In genomic region chr17:70172921-70173320, GRCh38 we compare ENCODE assay signal across 17 cellular contexts. TPM values are rescaled to one million over a fixed set of nuclear protein-coding genes. Genes with fewer than 3 reads are reported as not detected.
A peak's percentile ranks its signal among the peaks of the same experiment; 100 is the strongest.
DNase-seq lines count a peak whose midpoint lies in the region; ATAC-seq and TF ChIP-seq lines count a peak whose summit lies in the region.
"Had no signal": no experiment of that assay in that cellular context is flagged by ENCODE, and none has a peak within 500 bp of the region (broad histone marks: within the 10 kb centered on the region; RNA-seq: fewer than 3 reads in every experiment).

No MANE protein-coding gene starts in this region.

- no peaks in the 10 kb centered on the region for H3F3A ChIP-seq in SK-N-SH (replicated peaks; ENCODE audit: insufficient read depth)

- H4K20me1 ChIP-seq in SK-N-SH (ENCODE audit: insufficient read depth): no peaks in the 10 kb centered on the region

- H3K9ac ChIP-seq in SK-N-SH: no peak overlapping the region
- H3K9ac ChIP-seq in skeletal muscle tissue (ENCODE audit: low read depth in 1 of 3, low read length in 3 of 3): peak overlapping the region; percentile 7 to 41 (median 10)

- H3K9me3 ChIP-seq in SK-N-SH (no peaks in the 10 kb centered on the region), skeletal muscle tissue (ENCODE audit: control insufficient read depth in 3 of 3, low read length in 3 of 3) (no peaks in the 10 kb centered on the region)
- H3K9me3 ChIP-seq: A549, sigmoid colon had no signal

- H3K4me3 ChIP-seq in SK-N-SH (ENCODE audit: low read depth in 2 of 2, low read length in 1 of 2) (no peak overlapping the region), WI38 (ENCODE audit: low read depth, low read length) (peak overlapping the region; percentile 35), fibroblast of pulmonary artery (replicated peaks; ENCODE audit: low read depth, low read length) (no peak overlapping the region), skeletal muscle tissue (ENCODE audit: low read length in 3 of 3) (peak overlapping the region in 2 of 3 donors; percentile 30 to 38)
- H3K4me3 ChIP-seq: A549, cardiac muscle cell, sigmoid colon, SJSA1 had no signal

- H2AFZ ChIP-seq in SK-N-SH (ENCODE audit: low read depth): no peak overlapping the region

- no peak for TF ChIP-seq RAD21 in SK-N-SH (IDR thresholded peaks at IDR 0.05; ENCODE audit: low read length)

- H3K27ac ChIP-seq in SK-N-SH (ENCODE audit: low read depth in 2 of 2, low read length in 1 of 2) (no peak overlapping the region), skeletal muscle tissue (ENCODE audit: low read depth, low read length) (peak overlapping the region; percentile 86)
- H3K27ac ChIP-seq: A549, cardiac muscle cell, sigmoid colon, SJSA1 had no signal

- POLR2A ChIA-PET in SK-N-SH (lab: Yijun Ruan, JAX): no interaction called here

- no peaks in the 10 kb centered on the region for H3K27me3 ChIP-seq in SK-N-SH (ENCODE audit: insufficient read depth)
- H3K27me3 ChIP-seq in skeletal muscle tissue (ENCODE audit: control insufficient read depth in 3 of 3, insufficient read depth in 3 of 3, low read length in 3 of 3): no peaks in the 10 kb centered on the region

- peaks cover 23% of the 10 kb centered on the region for H3K79me2 ChIP-seq in SK-N-SH (ENCODE audit: insufficient read depth)

- H3K36me3 ChIP-seq in SK-N-SH (replicated peaks in 1 of 2; ENCODE audit: control insufficient read depth in 1 of 2, insufficient read depth in 2 of 2, low read length in 1 of 2): no peaks in the 10 kb centered on the region
- H3K36me3 ChIP-seq in skeletal muscle tissue (ENCODE audit: control insufficient read depth in 3 of 3, insufficient read depth in 3 of 3, low read length in 3 of 3): peaks cover 15 to 32% (median 19%) of the 10 kb centered on the region in 3 donors
- H3K36me3 ChIP-seq: cardiac muscle cell, sigmoid colon, SJSA1 had no signal

- WGBS in SK-N-SH (ENCODE audit: low lambda C conversion rate): 90% methylated on average over 2 of the region's 2 CpGs

- CTCF ChIA-PET in SK-N-SH (lab: Yijun Ruan, JAX): interaction anchor here (1.8 to 6.5 kb wide), 2 partner anchors 381 to 566 kb away, joined by 5 to 51 read pairs; no protein-coding TSS in a partner anchor

- H3K4me2 ChIP-seq in SK-N-SH: peak overlapping the region; percentile 10; the same call in 1 of the 2 replicates
- H3K4me2 ChIP-seq: A549 had no signal

- no peak for TF ChIP-seq EP300 in SK-N-SH (IDR thresholded peaks at IDR 0.05; ENCODE audit: borderline replicate concordance in 1 of 2, low read depth in 1 of 2, low read length in 1 of 2)

- ATAC-seq in SK-N-SH treated with all-trans-retinoic acid at 6 μM for 48 hours: no peak
- ATAC-seq in GM21381 (IDR thresholded peaks at IDR 0.05; ENCODE audit: unreplicated experiment): no peak
- ATAC-seq: A549 had no signal

- TF ChIP-seq CTCF in SK-N-SH (IDR thresholded peaks at IDR 0.05) (no peak), WI38 (IDR thresholded peaks at IDR 0.05; ENCODE audit: low read depth, low read length) (no peak), fibroblast of pulmonary artery (IDR thresholded peaks at IDR 0.05; ENCODE audit: low read length, missing control alignments) (no peak)

- no peaks in the 10 kb centered on the region for H3K9me2 ChIP-seq in SK-N-SH

- H3K4me1 ChIP-seq in SK-N-SH (ENCODE audit: control insufficient read depth in 1 of 2, insufficient read depth in 2 of 2, low read depth in 1 of 2, low read length in 1 of 2) (peaks cover 3 to 23% of the 10 kb centered on the region in 2 experiments; a peak in 3 of 4 replicates), skeletal muscle tissue (ENCODE audit: control insufficient read depth in 3 of 3, insufficient read depth in 3 of 3, low read length in 3 of 3) (peaks cover 4 to 36% (median 9%) of the 10 kb centered on the region in 3 donors)

- DNase-seq in SK-N-SH: no peak
- peak; percentile 6 for DNase-seq in fibroblast of pulmonary artery (ENCODE audit: low read depth)
- DNase-seq in hepatic stellate cell (ENCODE audit: low spot score): no peak
- DNase-seq in middle frontal gyrus (ENCODE audit: extremely low spot score, low spot score): no peak
- DNase-seq: Karpas-422, left ventricle myocardium superior, NCI-H1930, NCI-H774, nephron progenitor cell, sigmoid colon had no signal

TF ChIP-seq in SK-N-SH, 30 proteins besides CTCF, POLR2A, EP300 and RAD21:
- TF ChIP-seq MXI1 (IDR thresholded peaks at IDR 0.05; ENCODE audit: low read depth, low read length): no peak
- TF ChIP-seq RXRA (IDR thresholded peaks at IDR 0.05; ENCODE audit: borderline replicate concordance, low read depth): 0 out of 2 replicates have a peak, but pooled peaks have one; percentile 0
- 0 out of 2 replicates have a peak, but pooled peaks have one; percentile 14 for TF ChIP-seq JUND (IDR thresholded peaks at IDR 0.05)
- TF ChIP-seq EZH2phosphoT487 (IDR thresholded peaks at IDR 0.05; ENCODE audit: borderline replicate concordance, low read depth): no peak
- 0 out of 2 replicates have a peak, but pooled peaks have one; percentile 4 for TF ChIP-seq TEAD4 (IDR thresholded peaks at IDR 0.05; ENCODE audit: borderline replicate concordance, insufficient read depth)

TF ChIP-seq in SK-N-SH treated with all-trans-retinoic acid at 6 μM for 48 hours, 23 proteins besides CTCF, POLR2A, EP300 and RAD21 (continues in another document):
- TF ChIP-seq ZFP30 (CRISPR knock-in tag; IDR thresholded peaks at IDR 0.05): no peak
- TF ChIP-seq TOX (CRISPR knock-in tag; IDR thresholded peaks at IDR 0.05; ENCODE audit: borderline replicate concordance): no peak
- TF ChIP-seq PATZ1 (CRISPR knock-in tag; IDR thresholded peaks at IDR 0.05; ENCODE audit: borderline replicate concordance): no peak
- no peak for TF ChIP-seq ARNTL (CRISPR knock-in tag; IDR thresholded peaks at IDR 0.05; ENCODE audit: borderline replicate concordance, low read depth)
- TF ChIP-seq GLIS3 (CRISPR knock-in tag; IDR thresholded peaks at IDR 0.05): no peak
- no peak for TF ChIP-seq SNAI2 (CRISPR knock-in tag; IDR thresholded peaks at IDR 0.05)
- no peak for TF ChIP-seq CSRNP3 (CRISPR knock-in tag; IDR thresholded peaks at IDR 0.05)
- TF ChIP-seq ZNF565 (CRISPR knock-in tag; conservative IDR thresholded peaks at IDR 0.05; ENCODE audit: low read depth): no peak
- TF ChIP-seq TSHZ2 (CRISPR knock-in tag; IDR thresholded peaks at IDR 0.05): no peak
- TF ChIP-seq ZNF8 (CRISPR knock-in tag; IDR thresholded peaks at IDR 0.05): no peak
- no peak for TF ChIP-seq BACH2 (CRISPR knock-in tag; IDR thresholded peaks at IDR 0.05; ENCODE audit: borderline replicate concordance)

RNA-seq across cellular contexts. Expression of gene KCNJ2, which starts 3.6 kb away (rescaled TPM):
- 0.18 and 0.21 TPM in 2 replicates for polyA plus RNA-seq in SK-N-SH (2012; rRNA removed)
- 0.20 and 0.22 TPM in 2 replicates for polyA plus RNA-seq in SK-N-SH (2012; cell fraction: cytosol; rRNA removed)
- polyA plus RNA-seq in SK-N-SH (2012; cell fraction: nucleus; rRNA removed): 0.08 and 0.25 TPM in 2 replicates
- total RNA-seq in skeletal muscle tissue: 34.4 TPM
- polyA plus RNA-seq: cardiac muscle cell had no signal

Comparison
In these comparisons a context has a peak if more than half of its experiments do, and no peak if none do; other contexts are left out.
1. H3K4me3 ChIP-seq: peak in WI38 (single experiment) and skeletal muscle tissue (2 of 3); none in SK-N-SH (0 of 2) and fibroblast of pulmonary artery (single experiment).